8 cellular contexts compared by ENCODE assay signal in the genomic region with DNA sequence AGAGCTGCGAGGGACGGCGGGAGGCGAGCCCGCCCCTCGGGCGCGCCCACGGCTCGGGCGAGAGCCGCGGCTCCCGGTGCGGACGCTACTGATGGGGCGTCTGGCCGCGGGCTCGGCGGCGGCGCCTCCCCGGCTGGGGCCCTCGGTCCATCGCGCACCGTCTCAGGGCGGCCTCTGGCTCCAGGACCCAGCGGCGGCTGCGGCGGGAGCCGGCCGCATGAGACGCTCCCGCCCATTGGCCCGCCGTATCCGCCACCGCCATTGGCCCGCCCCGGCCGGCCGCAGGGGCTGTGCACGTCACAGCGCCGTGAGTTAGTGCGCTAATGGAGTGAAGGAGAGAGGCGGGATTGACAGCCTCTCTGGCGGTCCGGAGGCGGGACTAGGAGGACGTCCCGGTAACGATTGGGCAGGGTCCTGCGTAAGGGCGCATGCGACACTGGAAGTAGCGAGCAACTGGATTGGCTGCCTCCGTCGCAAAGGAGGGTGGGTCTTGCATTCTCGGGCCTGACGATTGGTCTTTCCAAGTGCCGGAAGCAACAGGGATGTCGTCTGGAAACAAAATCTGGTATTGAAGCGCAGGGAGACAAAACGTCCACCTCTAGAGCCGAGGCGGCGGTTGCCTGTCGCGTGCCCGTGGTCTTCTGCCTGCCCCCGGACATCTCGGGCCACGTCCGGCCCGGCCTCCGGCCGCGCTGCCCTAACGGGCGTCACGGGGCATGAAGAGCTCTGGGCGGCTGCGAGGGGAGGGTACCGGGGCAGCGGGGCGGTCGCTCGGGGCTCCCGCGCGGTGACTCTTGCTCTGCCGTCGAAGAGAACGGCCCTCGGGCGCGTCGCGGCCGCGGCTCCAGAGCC. TPM values are rescaled to one million over a fixed set of nuclear protein-coding genes. Genes with fewer than 3 reads are reported as not detected.
DNase-seq lines count a peak whose midpoint lies in the region; TF ChIP-seq lines count a peak whose summit lies in the region.

Gene ANKRD11, minus strand, starts transcription at position 176 of the 852 bp plus-strand sequence. CDS start 173,542 bp downstream, outside the sequence.

- H4K20me1 ChIP-seq in MM.1S (ENCODE audit: insufficient read depth, low read length) (peaks cover 21% of the 10 kb centered on the region), neural cell (ENCODE audit: insufficient read depth) (peaks cover 7% of the 10 kb centered on the region)

- peak within 1 kb of the TSS; percentile 87; the same call in 1 of the 2 replicates for H3K27ac ChIP-seq in MM.1S (ENCODE audit: low read length)
- H3K27ac ChIP-seq in neural cell (ENCODE audit: low read length) = peak within 1 kb of the TSS; percentile 89
- H3K27ac ChIP-seq in stomach = peak within 1 kb of the TSS; percentile 96 to 100 (median 98)

- peak; percentile 44 for TF ChIP-seq RAD21 in neural cell (conservative IDR thresholded peaks at IDR 0.05)

- TF ChIP-seq EP300 in neural cell (conservative IDR thresholded peaks at IDR 0.05; ENCODE audit: poor library complexity, severe bottlenecking) = no peak
- no peak for TF ChIP-seq EP300 in stomach (IDR thresholded peaks at IDR 0.05)

- 0% methylated on average over 46 to 105 of the region's 105 CpGs for WGBS in stomach, 5 donors

- peaks cover 51% of the 10 kb centered on the region for H3K79me2 ChIP-seq in MM.1S (ENCODE audit: low read length)
- peaks cover 47% of the 10 kb centered on the region for H3K79me2 ChIP-seq in neural cell (replicated peaks; ENCODE audit: insufficient read depth, low read length)

- in situ Hi-C loops in HAP-1 (cut with MboI; ENCODE audit: low sequenced_read_pairs) = no loop called here

- H3K9me3 ChIP-seq in ES-I3 (ENCODE audit: control insufficient read depth, insufficient read depth, low read length) = no peaks in the 10 kb centered on the region
- H3K9me3 ChIP-seq in HAP-1 = no peaks in the 10 kb centered on the region
- no peaks in the 10 kb centered on the region for H3K9me3 ChIP-seq in MM.1S (replicated peaks; ENCODE audit: insufficient read depth, low read length)
- no peaks in the 10 kb centered on the region for H3K9me3 ChIP-seq in neural cell (ENCODE audit: low read length)
- no peaks in the 10 kb centered on the region for H3K9me3 ChIP-seq in stomach

- H3K9ac ChIP-seq in ES-I3 (ENCODE audit: low read depth, low read length) (peak within 1 kb of the TSS; percentile 92), MM.1S (ENCODE audit: low read length) (peak within 1 kb of the TSS; percentile 89), neural cell (ENCODE audit: low read length) (peak within 1 kb of the TSS; percentile 89)

- H3K4me1 ChIP-seq in ES-I3 (ENCODE audit: insufficient read depth, low read length) (peaks cover 30% of the 10 kb centered on the region), HAP-1 (peaks cover 32% of the 10 kb centered on the region), MM.1S (ENCODE audit: low read length) (peaks cover 12% of the 10 kb centered on the region), stomach (peaks cover 30 to 62% (median 52%) of the 10 kb centered on the region in 4 donors)

- intact Hi-C loops in stomach (cut with DNase I; ENCODE audit: low total_unique reads) = no loop called here

- H3K4me3 ChIP-seq in HAP-1 (peak within 1 kb of the TSS; percentile 72), MM.1S (ENCODE audit: low read length) (peak within 1 kb of the TSS; percentile 72), neural cell (ENCODE audit: low read length) (peak within 1 kb of the TSS; percentile 78), stomach (peak within 1 kb of the TSS; percentile 88 to 99 (median 96))

- H3K27me3 ChIP-seq in HAP-1 (ENCODE audit: low read depth) = no peaks in the 10 kb centered on the region
- no peaks in the 10 kb centered on the region for H3K27me3 ChIP-seq in MM.1S (replicated peaks; ENCODE audit: insufficient read depth, low read length)
- no peaks in the 10 kb centered on the region for H3K27me3 ChIP-seq in neural cell (ENCODE audit: insufficient read depth, low read depth, low read length)
- no peaks in the 10 kb centered on the region for H3K27me3 ChIP-seq in stomach

- peak within 1 kb of the TSS; percentile 89; the same call in 1 of the 2 replicates for H3K4me2 ChIP-seq in MM.1S (ENCODE audit: low read depth, low read length)
- peak within 1 kb of the TSS; percentile 83 for H3K4me2 ChIP-seq in neural cell (ENCODE audit: low read length)

- H3K9me2 ChIP-seq in MM.1S (replicated peaks; ENCODE audit: insufficient read depth, low read length) = no peaks in the 10 kb centered on the region
- H3K9me2 ChIP-seq in neural cell (ENCODE audit: insufficient read depth, low read length) = no peaks in the 10 kb centered on the region

- H2AFZ ChIP-seq in MM.1S (ENCODE audit: low read length) (peak within 1 kb of the TSS; percentile 63), neural cell (ENCODE audit: low read depth, low read length) (peak within 1 kb of the TSS; percentile 17)

- H3F3A ChIP-seq in MM.1S (ENCODE audit: insufficient read depth, low read length) = peaks cover 5% of the 10 kb centered on the region
- H3F3A ChIP-seq in neural cell (ENCODE audit: insufficient read depth, low read length, poor library complexity, severe bottlenecking) = peaks cover 3% of the 10 kb centered on the region

- TF ChIP-seq POLR2A in stomach (IDR thresholded peaks at IDR 0.05) = no peak

- DNase-seq in HAP-1 (ENCODE audit: low spot score in 2 of 2) (peak; percentile 99), MM.1S (peak; percentile 96), SIG-M5 (lab: John Stamatoyannopoulos, UW) (peak; percentile 97), activated gamma-delta T cell (lab: John Stamatoyannopoulos, UW) (peak; percentile 91), fibroblast of the conjunctiva (ENCODE audit: low read depth) (peak; percentile 100), stomach (peak; percentile 98)

- H3K36me3 ChIP-seq in ES-I3 (ENCODE audit: insufficient read depth, low read length) (no peaks in the 10 kb centered on the region), HAP-1 (replicated peaks) (peaks cover 11% of the 10 kb centered on the region), MM.1S (replicated peaks; ENCODE audit: insufficient read depth, low read length) (no peaks in the 10 kb centered on the region), neural cell (ENCODE audit: insufficient read depth, low read length) (no peaks in the 10 kb centered on the region), stomach (peaks cover 0 to 10% (median 3%) of the 10 kb centered on the region in 4 donors)

- TF ChIP-seq CTCF in MM.1S (IDR thresholded peaks at IDR 0.05; ENCODE audit: low read length) (no peak), neural cell (IDR thresholded peaks at IDR 0.05; ENCODE audit: poor library complexity, severe bottlenecking) (peak; percentile 42), stomach (IDR thresholded peaks at IDR 0.05) (no peak)

TF ChIP-seq in neural cell, 6 proteins besides CTCF, POLR2A, EP300 and RAD21:
- TF ChIP-seq TAF1 (IDR thresholded peaks at IDR 0.05; ENCODE audit: low read depth) = peak; percentile 94
- TF ChIP-seq, protein P1, sequence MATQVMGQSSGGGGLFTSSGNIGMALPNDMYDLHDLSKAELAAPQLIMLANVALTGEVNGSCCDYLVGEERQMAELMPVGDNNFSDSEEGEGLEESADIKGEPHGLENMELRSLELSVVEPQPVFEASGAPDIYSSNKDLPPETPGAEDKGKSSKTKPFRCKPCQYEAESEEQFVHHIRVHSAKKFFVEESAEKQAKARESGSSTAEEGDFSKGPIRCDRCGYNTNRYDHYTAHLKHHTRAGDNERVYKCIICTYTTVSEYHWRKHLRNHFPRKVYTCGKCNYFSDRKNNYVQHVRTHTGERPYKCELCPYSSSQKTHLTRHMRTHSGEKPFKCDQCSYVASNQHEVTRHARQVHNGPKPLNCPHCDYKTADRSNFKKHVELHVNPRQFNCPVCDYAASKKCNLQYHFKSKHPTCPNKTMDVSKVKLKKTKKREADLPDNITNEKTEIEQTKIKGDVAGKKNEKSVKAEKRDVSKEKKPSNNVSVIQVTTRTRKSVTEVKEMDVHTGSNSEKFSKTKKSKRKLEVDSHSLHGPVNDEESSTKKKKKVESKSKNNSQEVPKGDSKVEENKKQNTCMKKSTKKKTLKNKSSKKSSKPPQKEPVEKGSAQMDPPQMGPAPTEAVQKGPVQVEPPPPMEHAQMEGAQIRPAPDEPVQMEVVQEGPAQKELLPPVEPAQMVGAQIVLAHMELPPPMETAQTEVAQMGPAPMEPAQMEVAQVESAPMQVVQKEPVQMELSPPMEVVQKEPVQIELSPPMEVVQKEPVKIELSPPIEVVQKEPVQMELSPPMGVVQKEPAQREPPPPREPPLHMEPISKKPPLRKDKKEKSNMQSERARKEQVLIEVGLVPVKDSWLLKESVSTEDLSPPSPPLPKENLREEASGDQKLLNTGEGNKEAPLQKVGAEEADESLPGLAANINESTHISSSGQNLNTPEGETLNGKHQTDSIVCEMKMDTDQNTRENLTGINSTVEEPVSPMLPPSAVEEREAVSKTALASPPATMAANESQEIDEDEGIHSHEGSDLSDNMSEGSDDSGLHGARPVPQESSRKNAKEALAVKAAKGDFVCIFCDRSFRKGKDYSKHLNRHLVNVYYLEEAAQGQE (IDR thresholded peaks at IDR 0.05; ENCODE audit: borderline replicate concordance) = no peak
- no peak for TF ChIP-seq EZH2 (IDR thresholded peaks at IDR 0.05; ENCODE audit: borderline replicate concordance, insufficient read depth, low read length, poor library complexity, severe bottlenecking)
- TF ChIP-seq SMC3 (conservative IDR thresholded peaks at IDR 0.05; ENCODE audit: poor library complexity) = peak; percentile 21
- peak; percentile 88 for TF ChIP-seq POLR2AphosphoS5 (IDR thresholded peaks at IDR 0.05)
- peak; percentile 86 for TF ChIP-seq MXI1 (conservative IDR thresholded peaks at IDR 0.05; ENCODE audit: poor library complexity, severe bottlenecking)
TF ChIP-seq in neural cell: peak in this region for 4.

RNA-seq across cellular contexts. Expression of gene ANKRD11, which starts in this region (rescaled TPM):
- 32.5 and 53.7 TPM in 2 replicates for polyA plus RNA-seq in neural cell
- polyA minus RNA-seq in neural cell = 63.3 and 67.7 TPM in 2 replicates
- total RNA-seq in stomach = 100 to 1,000 TPM in 4 of 5 donors, 10 to 100 TPM in 1; 60.2 to 350 (median 136) TPM
- 10 to 100 TPM; 25.4 to 39.0 (median 38.8) TPM for polyA plus RNA-seq in stomach

Comparison
In these comparisons a context has a peak if more than half of its experiments do, and no peak if none do; other contexts are left out.
1. Peak in every context shown above with its lines: DNase-seq, H3K4me3 ChIP-seq and H3K27ac ChIP-seq.